ENCODE assay signal across 26 cellular contexts in the genomic region with DNA sequence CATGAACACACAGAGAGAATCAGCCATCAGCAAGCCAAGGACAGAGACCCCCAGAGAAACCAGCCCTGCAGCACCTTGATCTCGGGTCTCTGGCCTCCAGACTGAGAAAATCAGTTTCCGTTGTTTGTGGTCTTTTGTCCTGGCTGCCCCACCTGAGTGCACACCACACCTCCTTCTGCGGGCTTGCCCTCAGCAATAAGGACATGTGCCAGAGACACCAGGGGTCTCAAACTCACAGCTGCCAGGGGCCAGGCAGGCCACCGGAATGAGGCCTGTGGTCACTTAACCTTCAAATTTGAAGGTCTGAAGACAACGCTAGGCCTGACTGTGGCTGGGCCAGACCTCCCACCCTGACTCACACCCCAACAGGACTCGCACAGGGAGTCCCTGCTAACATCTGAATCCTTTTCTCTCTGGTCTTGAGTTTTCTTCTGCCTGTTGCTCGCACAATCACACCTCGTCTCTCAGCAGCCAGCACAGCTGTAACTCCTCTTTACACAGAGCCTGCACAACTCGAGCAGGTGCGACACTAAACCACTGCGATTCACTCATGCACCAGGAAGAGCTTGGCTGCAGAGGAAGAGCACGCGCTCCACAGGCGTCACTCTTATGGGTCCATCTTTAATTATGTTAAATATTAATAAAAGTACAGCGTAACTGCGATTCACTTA.
DNase-seq lines count a peak whose midpoint lies in the region; ATAC-seq and TF ChIP-seq lines count a peak whose summit lies in the region.
"Had no signal": no experiment of that assay in that cellular context is flagged by ENCODE, and none has a peak within 500 bp of the region (broad histone marks: within the 10 kb centered on the region; RNA-seq: fewer than 3 reads in every experiment).

No MANE protein-coding gene starts in this region.

- TF ChIP-seq EP300 in gastroesophageal sphincter (IDR thresholded peaks at IDR 0.05): no peak

- H3K4me1 ChIP-seq in gastroesophageal sphincter (peaks cover 10 to 89% (median 13%) of the 10 kb centered on the region in 3 donors), osteoblast (ENCODE audit: insufficient read depth, low read length) (peaks cover 16% of the 10 kb centered on the region), upper lobe of right lung (no peaks in the 10 kb centered on the region)
- H3K4me1 ChIP-seq: BE2C, Peyer's patch, prostate gland, thyroid gland had no signal

- H3K9me3 Mint-ChIP-seq in activated CD4-positive, alpha-beta T cell treated with anti-CD3 and anti-CD28 coated beads for 36 hours (ENCODE audit: low read depth): no peaks in the 10 kb centered on the region
- H3K9me3 Mint-ChIP-seq: activated CD4-positive, alpha-beta memory T cell treated with anti-CD3 and anti-CD28 coated beads for 36 hours; dendritic cell treated with granulocyte-macrophage colony-stimulating factor and Interleukin-4, amounts not matched to agents 40 ng/mL and 50 ng/mL, for 4 days; IgD-negative memory B cell had no signal

- CTCF ChIA-PET in activated CD4-positive, alpha-beta T cell treated with anti-CD3 and anti-CD28 coated beads for 36 hours (lab: Charles Lee): no interaction called here

- H3K27me3 Mint-ChIP-seq in activated CD4-positive, alpha-beta T cell treated with anti-CD3 and anti-CD28 coated beads for 36 hours: no peaks in the 10 kb centered on the region
- H3K27me3 Mint-ChIP-seq: activated CD4-positive, alpha-beta memory T cell treated with anti-CD3 and anti-CD28 coated beads for 36 hours; IgD-negative memory B cell; naive thymus-derived CD8-positive, alpha-beta T cell had no signal

- H3K36me3 ChIP-seq in gastroesophageal sphincter (peaks cover 0 to 51% of the 10 kb centered on the region in 2 donors), osteoblast (ENCODE audit: insufficient read depth, low read length) (peaks cover 4% of the 10 kb centered on the region), upper lobe of right lung (peaks cover 42% of the 10 kb centered on the region)
- H3K36me3 ChIP-seq: Peyer's patch, prostate gland, WERI-Rb-1 had no signal

- H3K4me1 Mint-ChIP-seq in activated CD4-positive, alpha-beta T cell treated with anti-CD3 and anti-CD28 coated beads for 36 hours: no peaks in the 10 kb centered on the region
- H3K4me1 Mint-ChIP-seq: IgD-negative memory B cell; naive thymus-derived CD8-positive, alpha-beta T cell had no signal

- TF ChIP-seq POLR2A in gastroesophageal sphincter (IDR thresholded peaks at IDR 0.05): no peak

- intact Hi-C loops in upper lobe of right lung (cut with DNase I): no loop called here
- intact Hi-C loops in activated CD4-positive, alpha-beta T cell treated with anti-CD3 and anti-CD28 coated beads for 36 hours (cut with DNase I, micrococcal nuclease): no loop called here

- no peak overlapping the region for H3K27ac Mint-ChIP-seq in activated CD4-positive, alpha-beta T cell treated with anti-CD3 and anti-CD28 coated beads for 36 hours
- H3K27ac Mint-ChIP-seq: activated CD4-positive, alpha-beta memory T cell treated with anti-CD3 and anti-CD28 coated beads for 36 hours; dendritic cell treated with granulocyte-macrophage colony-stimulating factor and Interleukin-4, amounts not matched to agents 40 ng/mL and 50 ng/mL, for 4 days had no signal

- no peaks in the 10 kb centered on the region for H4K20me1 ChIP-seq in osteoblast (ENCODE audit: insufficient read depth, low read length)

- DNase-seq in activated effector memory CD4-positive, alpha-beta T cell treated with anti-CD3 and anti-CD28 coated beads, Interleukin-2, amount 50 U/mL, for 16 hours: peak; percentile 33
- DNase-seq in activated effector memory CD4-positive, alpha-beta T cell treated with Interleukin-2 at 50 U/mL for 16 hours: no peak
- DNase-seq in osteoblast (ENCODE audit: insufficient read length, low spot score, missing footprints) (peak; percentile 34), upper lobe of right lung (peak; percentile 41), EL (no peak)
- no peak for DNase-seq in activated CD4-positive, alpha-beta T cell treated with anti-CD3 and anti-CD28 coated beads for 36 hours
- DNase-seq: activated CD4-positive, alpha-beta memory T cell treated with anti-CD3 and anti-CD28 coated beads for 36 hours; BE2C; heart right ventricle; mesenchymal stem cell; naive thymus-derived CD8-positive, alpha-beta T cell; NCI-H1436; NCI-H524; NK-92 treated with Interleukin-12 subunit alpha and Interleukin-12 subunit beta, amount 100 ng/mL, for 24 hours; small intestine; stimulated activated CD4-positive, alpha-beta T cell treated with anti-CD3 and anti-CD28 coated beads, Interleukin-2, amount 100 ng/mL, for 48 hours; stimulated activated naive CD4-positive, alpha-beta T cell; thyroid gland; WERI-Rb-1 had no signal

- H3K36me3 Mint-ChIP-seq in activated CD4-positive, alpha-beta T cell treated with anti-CD3 and anti-CD28 coated beads for 36 hours (ENCODE audit: low read depth): no peaks in the 10 kb centered on the region
- H3K36me3 Mint-ChIP-seq: activated CD4-positive, alpha-beta memory T cell treated with anti-CD3 and anti-CD28 coated beads for 36 hours; naive thymus-derived CD8-positive, alpha-beta T cell had no signal

- H2AFZ ChIP-seq in osteoblast (ENCODE audit: low read length): no peak overlapping the region

- TF ChIP-seq CTCF in gastroesophageal sphincter (IDR thresholded peaks at IDR 0.05) (no peak), osteoblast (IDR thresholded peaks at IDR 0.05; ENCODE audit: extremely low read depth, low read depth, low read length) (no peak), upper lobe of right lung (IDR thresholded peaks at IDR 0.05) (no peak)

- H3K4me3 Mint-ChIP-seq in activated CD4-positive, alpha-beta T cell treated with anti-CD3 and anti-CD28 coated beads for 36 hours: no peak overlapping the region
- H3K4me3 Mint-ChIP-seq: activated CD4-positive, alpha-beta memory T cell treated with anti-CD3 and anti-CD28 coated beads for 36 hours; dendritic cell treated with granulocyte-macrophage colony-stimulating factor and Interleukin-4, amounts not matched to agents 40 ng/mL and 50 ng/mL, for 4 days; IgD-negative memory B cell; naive thymus-derived CD8-positive, alpha-beta T cell had no signal

- H3K9me3 ChIP-seq in gastroesophageal sphincter: no peaks in the 10 kb centered on the region
- no peaks in the 10 kb centered on the region for H3K9me3 ChIP-seq in osteoblast (ENCODE audit: low read depth, low read length)
- H3K9me3 ChIP-seq in upper lobe of right lung: no peaks in the 10 kb centered on the region
- H3K9me3 ChIP-seq: BE2C, heart right ventricle, Peyer's patch, prostate gland, thyroid gland had no signal

- POLR2A ChIA-PET in activated CD4-positive, alpha-beta T cell treated with anti-CD3 and anti-CD28 coated beads for 36 hours (lab: Charles Lee): no interaction called here

- H3K27ac ChIP-seq in gastroesophageal sphincter (peak overlapping the region; percentile 86 to 94 (median 90)), osteoblast (ENCODE audit: low read depth, low read length) (no peak overlapping the region), upper lobe of right lung (no peak overlapping the region)
- H3K27ac ChIP-seq: heart right ventricle, thyroid gland, WERI-Rb-1 had no signal

- H3K4me2 ChIP-seq in osteoblast (ENCODE audit: insufficient read depth, low read length): no peak overlapping the region

- H3K27me3 ChIP-seq in gastroesophageal sphincter: no peaks in the 10 kb centered on the region
- no peaks in the 10 kb centered on the region for H3K27me3 ChIP-seq in osteoblast (ENCODE audit: insufficient read depth, low read length)
- no peaks in the 10 kb centered on the region for H3K27me3 ChIP-seq in upper lobe of right lung
- H3K27me3 ChIP-seq: BE2C, heart right ventricle, Peyer's patch, thyroid gland had no signal

- WGBS in gastroesophageal sphincter (ENCODE audit: low coverage in 1 of 2), 2 donors: 76 to 89% methylated on average over 10 to 12 of the region's 16 CpGs

- H3K79me2 ChIP-seq in osteoblast (ENCODE audit: insufficient read depth, low read length): no peaks in the 10 kb centered on the region

- no peak for ATAC-seq in gastroesophageal sphincter
- no peak for ATAC-seq in upper lobe of right lung
- ATAC-seq in activated CD4-positive, alpha-beta T cell treated with anti-CD3 and anti-CD28 coated beads for 36 hours: no peak
- ATAC-seq in HG03039 (IDR thresholded peaks at IDR 0.05; ENCODE audit: unreplicated experiment): no peak
- ATAC-seq: heart right ventricle; left colon; naive thymus-derived CD8-positive, alpha-beta T cell had no signal

- H3K4me3 ChIP-seq in gastroesophageal sphincter (no peak overlapping the region), osteoblast (ENCODE audit: insufficient read depth, low read length) (no peak overlapping the region), upper lobe of right lung (no peak overlapping the region)
- H3K4me3 ChIP-seq: heart right ventricle, Peyer's patch, prostate gland, thyroid gland had no signal

Comparison
In these comparisons a context has a peak if more than half of its experiments do, and no peak if none do; other contexts are left out.
1. DNase-seq: peak in activated effector memory CD4-positive, alpha-beta T cell treated with anti-CD3 and anti-CD28 coated beads, Interleukin-2, amount 50 U/mL, for 16 hours (single experiment), osteoblast (single experiment) and upper lobe of right lung (single experiment); none in activated effector memory CD4-positive, alpha-beta T cell treated with Interleukin-2 at 50 U/mL for 16 hours (single experiment), activated CD4-positive, alpha-beta T cell treated with anti-CD3 and anti-CD28 coated beads for 36 hours (single experiment) and EL (single experiment).
2. H3K27ac ChIP-seq: peak in gastroesophageal sphincter (4 of 4); none in osteoblast (single experiment) and upper lobe of right lung (single experiment).